1 cellular context compared by ENCODE assay signal in genomic region chr13:27251166-27252088, GRCh38.
TF ChIP-seq lines count a peak whose summit lies in the region.

RPL21 (plus strand) TSS chr13:27251558; CDS start chr13:27253777, 2,219 bp downstream.

TF ChIP-seq in HepG2, 621 proteins besides CTCF, POLR2A, EP300 and RAD21 (continued from another document and continues in another):
- TF ChIP-seq, protein P1, sequence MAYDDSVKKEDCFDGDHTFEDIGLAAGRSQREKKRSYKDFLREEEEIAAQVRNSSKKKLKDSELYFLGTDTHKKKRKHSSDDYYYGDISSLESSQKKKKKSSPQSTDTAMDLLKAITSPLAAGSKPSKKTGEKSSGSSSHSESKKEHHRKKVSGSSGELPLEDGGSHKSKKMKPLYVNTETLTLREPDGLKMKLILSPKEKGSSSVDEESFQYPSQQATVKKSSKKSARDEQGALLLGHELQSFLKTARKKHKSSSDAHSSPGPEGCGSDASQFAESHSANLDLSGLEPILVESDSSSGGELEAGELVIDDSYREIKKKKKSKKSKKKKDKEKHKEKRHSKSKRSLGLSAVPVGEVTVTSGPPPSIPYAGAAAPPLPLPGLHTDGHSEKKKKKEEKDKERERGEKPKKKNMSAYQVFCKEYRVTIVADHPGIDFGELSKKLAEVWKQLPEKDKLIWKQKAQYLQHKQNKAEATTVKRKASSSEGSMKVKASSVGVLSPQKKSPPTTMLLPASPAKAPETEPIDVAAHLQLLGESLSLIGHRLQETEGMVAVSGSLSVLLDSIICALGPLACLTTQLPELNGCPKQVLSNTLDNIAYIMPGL (CRISPR knock-in tag; IDR thresholded peaks at IDR 0.05; ENCODE audit: borderline replicate concordance in 1 of 2, low read depth in 1 of 2): peak; percentile 86 to 96; a peak in 3 of 4 replicates
- TF ChIP-seq, protein P2, sequence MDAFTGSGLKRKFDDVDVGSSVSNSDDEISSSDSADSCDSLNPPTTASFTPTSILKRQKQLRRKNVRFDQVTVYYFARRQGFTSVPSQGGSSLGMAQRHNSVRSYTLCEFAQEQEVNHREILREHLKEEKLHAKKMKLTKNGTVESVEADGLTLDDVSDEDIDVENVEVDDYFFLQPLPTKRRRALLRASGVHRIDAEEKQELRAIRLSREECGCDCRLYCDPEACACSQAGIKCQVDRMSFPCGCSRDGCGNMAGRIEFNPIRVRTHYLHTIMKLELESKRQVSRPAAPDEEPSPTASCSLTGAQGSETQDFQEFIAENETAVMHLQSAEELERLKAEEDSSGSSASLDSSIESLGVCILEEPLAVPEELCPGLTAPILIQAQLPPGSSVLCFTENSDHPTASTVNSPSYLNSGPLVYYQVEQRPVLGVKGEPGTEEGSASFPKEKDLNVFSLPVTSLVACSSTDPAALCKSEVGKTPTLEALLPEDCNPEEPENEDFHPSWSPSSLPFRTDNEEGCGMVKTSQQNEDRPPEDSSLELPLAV (CRISPR knock-in tag; conservative IDR thresholded peaks at IDR 0.05; ENCODE audit: low read depth): no peak
- TF ChIP-seq ZNF430 (CRISPR knock-in tag; IDR thresholded peaks at IDR 0.05) (peak; percentile 95), AKAP8 (CRISPR knock-in tag; IDR thresholded peaks at IDR 0.05) (0 out of 2 replicates have a peak, but pooled peaks have one; percentile 43), ZNF3 (CRISPR knock-in tag; IDR thresholded peaks at IDR 0.05) (no peak), ZNF639 (CRISPR knock-in tag; conservative IDR thresholded peaks at IDR 0.05) (no peak; the same call in 1 of the 2 replicates), ZBTB21 (CRISPR knock-in tag; IDR thresholded peaks at IDR 0.05) (peak; percentile 99), RNF2 (conservative IDR thresholded peaks at IDR 0.05; ENCODE audit: low read depth) (peak; percentile 59; the same call in 1 of the 2 replicates), ZNF567 (CRISPR knock-in tag; IDR thresholded peaks at IDR 0.05; ENCODE audit: borderline replicate concordance) (0 out of 2 replicates have a peak, but pooled peaks have one; percentile 42), MTF2 (CRISPR knock-in tag; IDR thresholded peaks at IDR 0.05; ENCODE audit: borderline replicate concordance) (no peak), TERF1 (CRISPR knock-in tag; IDR thresholded peaks at IDR 0.05) (no peak), DPF2 (CRISPR knock-in tag; IDR thresholded peaks at IDR 0.05; ENCODE audit: borderline replicate concordance, low read depth) (no peak), SUZ12 (IDR thresholded peaks at IDR 0.05; ENCODE audit: low read depth, low read length) (no peak), ZNF550 (CRISPR knock-in tag; IDR thresholded peaks at IDR 0.05; ENCODE audit: borderline replicate concordance) (0 out of 2 replicates have a peak, but pooled peaks have one; percentile 67), ZNF577 (CRISPR knock-in tag; IDR thresholded peaks at IDR 0.05; ENCODE audit: borderline replicate concordance, low read depth) (0 out of 2 replicates have a peak, but pooled peaks have one; percentile 79), RAD51 (IDR thresholded peaks at IDR 0.05; ENCODE audit: borderline replicate concordance) (no peak), ZNF607 (CRISPR knock-in tag; IDR thresholded peaks at IDR 0.05; ENCODE audit: borderline replicate concordance) (0 out of 2 replicates have a peak, but pooled peaks have one; percentile 35), ZFP1 (CRISPR knock-in tag; IDR thresholded peaks at IDR 0.05) (0 out of 2 replicates have a peak, but pooled peaks have one; percentile 25), ZNF407 (CRISPR knock-in tag; IDR thresholded peaks at IDR 0.05; ENCODE audit: not compliant biosample characterization) (peak; percentile 82), EHMT2 (IDR thresholded peaks at IDR 0.05; ENCODE audit: borderline replicate concordance, low read depth, low read length) (no peak), TGIF2 (CRISPR knock-in tag; IDR thresholded peaks at IDR 0.05) (peak; percentile 3; the same call in 1 of the 2 replicates), KDM1A (CRISPR knock-in tag; IDR thresholded peaks at IDR 0.05) (no peak), ZNF230 (CRISPR knock-in tag; IDR thresholded peaks at IDR 0.05) (no peak), ZNF83 (CRISPR knock-in tag; IDR thresholded peaks at IDR 0.05; ENCODE audit: borderline replicate concordance) (peak; percentile 77; the same call in 1 of the 2 replicates), ZNF343 (CRISPR knock-in tag; IDR thresholded peaks at IDR 0.05) (0 out of 2 replicates have a peak, but pooled peaks have one; percentile 54), ZNF746 (CRISPR knock-in tag; IDR thresholded peaks at IDR 0.05) (peak; percentile 53; the same call in 1 of the 2 replicates), GABPA (IDR thresholded peaks at IDR 0.05; ENCODE audit: low read depth, low read length) (peak; percentile 69), GABPA (CRISPR knock-in tag; IDR thresholded peaks at IDR 0.05; ENCODE audit: low read depth) (peak; percentile 92), DBP (CRISPR knock-in tag; IDR thresholded peaks at IDR 0.05; ENCODE audit: not compliant biosample characterization) (no peak), TEAD3 (CRISPR knock-in tag; optimal IDR thresholded peaks at IDR 0.05; ENCODE audit: borderline replicate concordance) (no peak)
- TF ChIP-seq, protein P3, sequence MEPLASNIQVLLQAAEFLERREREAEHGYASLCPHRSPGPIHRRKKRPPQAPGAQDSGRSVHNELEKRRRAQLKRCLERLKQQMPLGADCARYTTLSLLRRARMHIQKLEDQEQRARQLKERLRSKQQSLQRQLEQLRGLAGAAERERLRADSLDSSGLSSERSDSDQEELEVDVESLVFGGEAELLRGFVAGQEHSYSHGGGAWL (CRISPR knock-in tag; IDR thresholded peaks at IDR 0.05): peak; percentile 79
- TF ChIP-seq, protein P4, sequence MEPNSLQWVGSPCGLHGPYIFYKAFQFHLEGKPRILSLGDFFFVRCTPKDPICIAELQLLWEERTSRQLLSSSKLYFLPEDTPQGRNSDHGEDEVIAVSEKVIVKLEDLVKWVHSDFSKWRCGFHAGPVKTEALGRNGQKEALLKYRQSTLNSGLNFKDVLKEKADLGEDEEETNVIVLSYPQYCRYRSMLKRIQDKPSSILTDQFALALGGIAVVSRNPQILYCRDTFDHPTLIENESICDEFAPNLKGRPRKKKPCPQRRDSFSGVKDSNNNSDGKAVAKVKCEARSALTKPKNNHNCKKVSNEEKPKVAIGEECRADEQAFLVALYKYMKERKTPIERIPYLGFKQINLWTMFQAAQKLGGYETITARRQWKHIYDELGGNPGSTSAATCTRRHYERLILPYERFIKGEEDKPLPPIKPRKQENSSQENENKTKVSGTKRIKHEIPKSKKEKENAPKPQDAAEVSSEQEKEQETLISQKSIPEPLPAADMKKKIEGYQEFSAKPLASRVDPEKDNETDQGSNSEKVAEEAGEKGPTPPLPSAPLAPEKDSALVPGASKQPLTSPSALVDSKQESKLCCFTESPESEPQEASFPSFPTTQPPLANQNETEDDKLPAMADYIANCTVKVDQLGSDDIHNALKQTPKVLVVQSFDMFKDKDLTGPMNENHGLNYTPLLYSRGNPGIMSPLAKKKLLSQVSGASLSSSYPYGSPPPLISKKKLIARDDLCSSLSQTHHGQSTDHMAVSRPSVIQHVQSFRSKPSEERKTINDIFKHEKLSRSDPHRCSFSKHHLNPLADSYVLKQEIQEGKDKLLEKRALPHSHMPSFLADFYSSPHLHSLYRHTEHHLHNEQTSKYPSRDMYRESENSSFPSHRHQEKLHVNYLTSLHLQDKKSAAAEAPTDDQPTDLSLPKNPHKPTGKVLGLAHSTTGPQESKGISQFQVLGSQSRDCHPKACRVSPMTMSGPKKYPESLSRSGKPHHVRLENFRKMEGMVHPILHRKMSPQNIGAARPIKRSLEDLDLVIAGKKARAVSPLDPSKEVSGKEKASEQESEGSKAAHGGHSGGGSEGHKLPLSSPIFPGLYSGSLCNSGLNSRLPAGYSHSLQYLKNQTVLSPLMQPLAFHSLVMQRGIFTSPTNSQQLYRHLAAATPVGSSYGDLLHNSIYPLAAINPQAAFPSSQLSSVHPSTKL (CRISPR knock-in tag; IDR thresholded peaks at IDR 0.05): no peak; the same call in none of the 2 replicates
- TF ChIP-seq, protein P5, sequence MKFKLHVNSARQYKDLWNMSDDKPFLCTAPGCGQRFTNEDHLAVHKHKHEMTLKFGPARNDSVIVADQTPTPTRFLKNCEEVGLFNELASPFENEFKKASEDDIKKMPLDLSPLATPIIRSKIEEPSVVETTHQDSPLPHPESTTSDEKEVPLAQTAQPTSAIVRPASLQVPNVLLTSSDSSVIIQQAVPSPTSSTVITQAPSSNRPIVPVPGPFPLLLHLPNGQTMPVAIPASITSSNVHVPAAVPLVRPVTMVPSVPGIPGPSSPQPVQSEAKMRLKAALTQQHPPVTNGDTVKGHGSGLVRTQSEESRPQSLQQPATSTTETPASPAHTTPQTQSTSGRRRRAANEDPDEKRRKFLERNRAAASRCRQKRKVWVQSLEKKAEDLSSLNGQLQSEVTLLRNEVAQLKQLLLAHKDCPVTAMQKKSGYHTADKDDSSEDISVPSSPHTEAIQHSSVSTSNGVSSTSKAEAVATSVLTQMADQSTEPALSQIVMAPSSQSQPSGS (CRISPR knock-in tag; IDR thresholded peaks at IDR 0.05): peak; percentile 69
